Comparison of ENCODE assay signal across 26 cellular contexts in the genomic region with DNA sequence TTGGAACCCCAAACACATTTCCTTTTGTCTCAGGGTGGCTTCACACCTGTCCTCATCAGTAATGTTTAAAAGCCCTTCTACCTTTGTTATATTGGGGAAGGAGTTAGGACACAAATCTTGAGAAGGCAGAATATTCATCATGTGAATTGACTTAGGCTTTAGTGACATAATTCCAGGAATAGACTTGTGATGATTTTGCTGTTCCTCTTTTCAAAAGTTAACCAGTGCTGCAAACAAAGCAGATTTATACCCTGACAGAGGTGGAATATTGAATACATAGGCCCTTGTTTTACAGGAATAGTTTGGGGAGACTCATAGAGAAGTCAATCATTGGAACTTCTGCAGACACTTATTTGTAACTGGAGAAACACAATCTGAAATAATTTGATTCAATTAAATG. TPM values are rescaled to one million over a fixed set of nuclear protein-coding genes. Genes with fewer than 3 reads are reported as not detected.
DNase-seq lines count a peak whose midpoint lies in the region; ATAC-seq and TF ChIP-seq lines count a peak whose summit lies in the region.
"Had no signal": no experiment of that assay in that cellular context is flagged by ENCODE, and none has a peak within 500 bp of the region (broad histone marks: within the 10 kb centered on the region; RNA-seq: fewer than 3 reads in every experiment).

No MANE protein-coding gene starts in this region.

- DNase-seq in activated T-cell treated with anti-CD3 and anti-CD28 coated beads, Interleukin-2, amount 50 U/mL, for 4 hours: no peak
- DNase-seq in activated T-cell treated with anti-CD3 and anti-CD28 coated beads, Interleukin-2, amount 50 U/mL, for 48 hours: no peak
- DNase-seq in CD4-positive, alpha-beta T cell: no peak
- DNase-seq in PC-3 (no peak), immature natural killer cell (no peak), NCI-H2107 treated with DMSO at 0.1 percent for 48 hours (lab: John Stamatoyannopoulos, UW; ENCODE audit: unreplicated experiment) (no peak)
- DNase-seq in activated CD4-positive, CD25-positive, alpha-beta regulatory T cell treated with anti-CD3 and anti-CD28 coated beads, Interleukin-2, amount 50 U/mL, for 72 hours: no peak
- DNase-seq: activated CD4-positive, alpha-beta T cell treated with anti-CD3 and anti-CD28 coated beads for 4 hours; activated naive CD4-positive, alpha-beta T cell treated with anti-CD3 and anti-CD28 coated beads, Interleukin-2, amount 50 U/mL, for 16 hours; aorta; DMS79 treated with DMSO at 0.1 percent for 48 hours; endodermal cell; foreskin fibroblast; heart left ventricle; naive thymus-derived CD8-positive, alpha-beta T cell; NCI-H1105; NCI-H2081; NCI-H226; pancreas; spleen; upper lobe of left lung had no signal

- H3K27me3 ChIP-seq in CD4-positive, alpha-beta T cell (ENCODE audit: control insufficient read depth, insufficient read depth, low read length): no peaks in the 10 kb centered on the region
- no peaks in the 10 kb centered on the region for H3K27me3 ChIP-seq in PC-3 (ENCODE audit: low read length)
- H3K27me3 ChIP-seq: heart left ventricle, pancreas, spleen, upper lobe of left lung had no signal

- no peak overlapping the region for H3K27ac Mint-ChIP-seq in CD4-positive, alpha-beta T cell
- peak overlapping the region in 1 of 6 donors; percentile 52 for H3K27ac Mint-ChIP-seq in immature natural killer cell
- H3K27ac Mint-ChIP-seq: activated T-helper 1 cell treated with anti-CD3 and anti-CD28 coated beads, Interleukin-12 subunit alpha, Interleukin-12 subunit beta, Interleukin-2, Interleukin-4 antibody, amounts not matched to agents 30 ng/mL and 10 ng/mL and 1 ng/mL, durations not matched to agents 14 hours and 24 hours and 36 hours; endodermal cell had no signal

- BruUV-seq in PC-3 (replicated peaks; lab: Mats Ljungman, UMichigan): TSS peak; percentile 2

- no peaks in the 10 kb centered on the region for H3K9me3 Mint-ChIP-seq in activated T-cell treated with anti-CD3 and anti-CD28 coated beads, Interleukin-2, amount 50 U/mL, for 4 hours
- H3K9me3 Mint-ChIP-seq in CD4-positive, alpha-beta T cell: no peaks in the 10 kb centered on the region
- no peaks in the 10 kb centered on the region for H3K9me3 Mint-ChIP-seq in immature natural killer cell
- H3K9me3 Mint-ChIP-seq: activated T-helper 1 cell treated with anti-CD3 and anti-CD28 coated beads, Interleukin-12 subunit alpha, Interleukin-12 subunit beta, Interleukin-2, Interleukin-4 antibody, amounts not matched to agents 30 ng/mL and 10 ng/mL and 1 ng/mL, durations not matched to agents 14 hours and 24 hours and 36 hours; endodermal cell; naive thymus-derived CD8-positive, alpha-beta T cell had no signal

- H3K9me2 ChIP-seq in PC-3 (replicated peaks; ENCODE audit: low read length): no peaks in the 10 kb centered on the region

- no peak for TF ChIP-seq CTCF in CD4-positive, alpha-beta T cell (IDR thresholded peaks at IDR 0.05)
- TF ChIP-seq CTCF in PC-3 (conservative IDR thresholded peaks at IDR 0.05; ENCODE audit: low read depth, low read length): no peak

- no peak overlapping the region for H3K4me2 ChIP-seq in PC-3 (ENCODE audit: low read length)
- H3K4me2 ChIP-seq: A549 had no signal

- H3K4me1 Mint-ChIP-seq in activated T-cell treated with anti-CD3 and anti-CD28 coated beads, Interleukin-2, amount 50 U/mL, for 4 hours (ENCODE audit: low read depth): no peaks in the 10 kb centered on the region
- peaks cover 10% of the 10 kb centered on the region for H3K4me1 Mint-ChIP-seq in CD4-positive, alpha-beta T cell (ENCODE audit: low read depth)
- peaks cover 10 to 12% of the 10 kb centered on the region in 2 donors for H3K4me1 Mint-ChIP-seq in immature natural killer cell
- H3K4me1 Mint-ChIP-seq: endodermal cell had no signal

- no peak overlapping the region for H2AFZ ChIP-seq in PC-3 (ENCODE audit: low read length)

- no peaks in the 10 kb centered on the region for H3F3A ChIP-seq in PC-3 (ENCODE audit: low read length, unreplicated experiment)

- no peaks in the 10 kb centered on the region for H3K9me3 ChIP-seq in CD4-positive, alpha-beta T cell (ENCODE audit: control insufficient read depth, low read length)
- no peaks in the 10 kb centered on the region for H3K9me3 ChIP-seq in PC-3 (ENCODE audit: low read length)
- H3K9me3 ChIP-seq: A549, heart left ventricle, pancreas, spleen, upper lobe of left lung had no signal

- no peaks in the 10 kb centered on the region for H4K20me1 ChIP-seq in PC-3 (ENCODE audit: low read length)

- no peak overlapping the region for H3K27ac ChIP-seq in CD4-positive, alpha-beta T cell (ENCODE audit: low read depth, low read length)
- H3K27ac ChIP-seq in PC-3 (ENCODE audit: low read length): no peak overlapping the region
- H3K27ac ChIP-seq: A549, pancreas, upper lobe of left lung had no signal

- no peaks in the 10 kb centered on the region for H3K36me3 ChIP-seq in PC-3 (ENCODE audit: low read depth, low read length)
- H3K36me3 ChIP-seq: pancreas had no signal

- CTCF ChIA-PET in CD4-positive, alpha-beta T cell (lab: Charles Lee): no interaction called here
- CTCF ChIA-PET in PC-3 (lab: Charles Lee): no interaction called here

- no peak for ATAC-seq in activated T-cell treated with anti-CD3 and anti-CD28 coated beads, Interleukin-2, amount 50 U/mL, for 4 hours
- no peak for ATAC-seq in CD4-positive, alpha-beta T cell (ENCODE audit: poor library complexity)
- ATAC-seq in PC-3 (no peak), HG02642 (IDR thresholded peaks at IDR 0.05; ENCODE audit: poor library complexity, unreplicated experiment) (no peak)
- ATAC-seq: A549; esophagus mucosa; heart left ventricle; naive thymus-derived CD8-positive, alpha-beta T cell; pancreas; SK-N-SH treated with all-trans-retinoic acid at 6 μM for 48 hours had no signal

- H3K4me3 ChIP-seq in PC-3 (ENCODE audit: low read length): no peak overlapping the region
- H3K4me3 ChIP-seq: A549, heart left ventricle, pancreas, spleen, upper lobe of left lung had no signal

- no peaks in the 10 kb centered on the region for H3K79me2 ChIP-seq in PC-3 (ENCODE audit: low read length)

- no peak overlapping the region for H3K9ac ChIP-seq in PC-3 (ENCODE audit: low read length)

- intact Hi-C loops in CD4-positive, alpha-beta T cell (cut with DNase I, micrococcal nuclease): loop anchor here in 1 of 2 experiments (10.0 kb wide), 1 partner anchor 559 kb away; no protein-coding TSS in a partner anchor
- intact Hi-C loops in PC-3 (cut with micrococcal nuclease): no loop called here

- H3K27me3 Mint-ChIP-seq in activated T-cell treated with anti-CD3 and anti-CD28 coated beads, Interleukin-2, amount 50 U/mL, for 4 hours (ENCODE audit: low read depth): no peaks in the 10 kb centered on the region
- no peaks in the 10 kb centered on the region for H3K27me3 Mint-ChIP-seq in CD4-positive, alpha-beta T cell
- H3K27me3 Mint-ChIP-seq in immature natural killer cell (ENCODE audit: low read depth in 3 of 3): peaks cover 3 to 10% (median 5%) of the 10 kb centered on the region in 3 donors
- H3K27me3 Mint-ChIP-seq: naive thymus-derived CD8-positive, alpha-beta T cell had no signal

- peak overlapping the region; percentile 21 for H3K4me3 Mint-ChIP-seq in activated T-cell treated with anti-CD3 and anti-CD28 coated beads, Interleukin-2, amount 50 U/mL, for 4 hours
- H3K4me3 Mint-ChIP-seq in CD4-positive, alpha-beta T cell: peak overlapping the region; percentile 63
- H3K4me3 Mint-ChIP-seq in immature natural killer cell: peak overlapping the region; percentile 14 to 78 (median 68)
- H3K4me3 Mint-ChIP-seq: activated T-helper 1 cell treated with anti-CD3 and anti-CD28 coated beads, Interleukin-12 subunit alpha, Interleukin-12 subunit beta, Interleukin-2, Interleukin-4 antibody, amounts not matched to agents 30 ng/mL and 10 ng/mL and 1 ng/mL, durations not matched to agents 14 hours and 24 hours and 36 hours; endodermal cell had no signal

- peaks cover 4% of the 10 kb centered on the region for H3K36me3 Mint-ChIP-seq in activated T-cell treated with anti-CD3 and anti-CD28 coated beads, Interleukin-2, amount 50 U/mL, for 4 hours (ENCODE audit: insufficient read depth)
- H3K36me3 Mint-ChIP-seq in CD4-positive, alpha-beta T cell (ENCODE audit: low read depth): peaks cover 6% of the 10 kb centered on the region
- H3K36me3 Mint-ChIP-seq in immature natural killer cell: peaks cover 0 to 6% (median 0%) of the 10 kb centered on the region in 3 donors

- H3K4me1 ChIP-seq in PC-3 (ENCODE audit: insufficient read depth, low read length): no peaks in the 10 kb centered on the region
- H3K4me1 ChIP-seq: A549, pancreas had no signal

- POLR2A ChIA-PET in CD4-positive, alpha-beta T cell (lab: Charles Lee): no interaction called here
- POLR2A ChIA-PET in PC-3 (lab: Charles Lee; ENCODE audit: unreplicated experiment): no interaction called here

RNA-seq across cellular contexts. Expression of a gene that starts 27.0 kb away (rescaled TPM):
- total RNA-seq in activated T-cell treated with anti-CD3 and anti-CD28 coated beads, Interleukin-2, amount 50 U/mL, for 4 hours: 1 to 10 TPM; 6.8 to 7.9 (median 7.3) TPM
- 1 to 10 TPM; 2.7 to 3.5 TPM for total RNA-seq in CD4-positive, alpha-beta T cell
- 4.2 and 6.3 TPM in 2 replicates for total RNA-seq in PC-3 (2014; rRNA removed)
- polyA plus RNA-seq in immature natural killer cell: 10 to 100 TPM in 1 of 3 donors, 1 to 10 TPM in 2; 1.1 to 15.8 (median 2.6) TPM

RNA-seq across cellular contexts. Expression of a gene that starts 35.2 kb away (rescaled TPM):
- 100 to 1,000 TPM; 124 to 134 (median 131) TPM for total RNA-seq in activated T-cell treated with anti-CD3 and anti-CD28 coated beads, Interleukin-2, amount 50 U/mL, for 4 hours
- 10 to 100 TPM; 19.5 to 19.9 TPM for total RNA-seq in CD4-positive, alpha-beta T cell
- 249 and 253 TPM in 2 replicates for total RNA-seq in PC-3 (2014; rRNA removed)
- polyA plus RNA-seq in immature natural killer cell: 100 to 1,000 TPM in 2 of 3 donors, 10 to 100 TPM in 1; 84.4 to 160 (median 125) TPM

Comparison
In these comparisons a context has a peak if more than half of its experiments do, and no peak if none do; other contexts are left out.
1. RNA of a gene that starts 35.2 kb away (total RNA-seq): 249 to 253 TPM in PC-3 and 124 to 134 TPM in activated T-cell treated with anti-CD3 and anti-CD28 coated beads, Interleukin-2, amount 50 U/mL, for 4 hours; 19.5 to 19.9 TPM in CD4-positive, alpha-beta T cell; every median in the first group is over 4 times any median in the second.
2. Peak in every context shown above with its lines, with median percentiles within 50 percentile points of each other: H3K4me3 Mint-ChIP-seq.